ENCODE assay signal across 1 cellular context in genomic region chr1:11059166-11059989, GRCh38.
TF ChIP-seq lines count a peak whose summit lies in the region.

No MANE protein-coding gene starts in this region.

TF ChIP-seq in HepG2, 621 proteins besides CTCF, POLR2A, EP300 and RAD21 (continued from another document and continues in another):
- TF ChIP-seq, protein P1, sequence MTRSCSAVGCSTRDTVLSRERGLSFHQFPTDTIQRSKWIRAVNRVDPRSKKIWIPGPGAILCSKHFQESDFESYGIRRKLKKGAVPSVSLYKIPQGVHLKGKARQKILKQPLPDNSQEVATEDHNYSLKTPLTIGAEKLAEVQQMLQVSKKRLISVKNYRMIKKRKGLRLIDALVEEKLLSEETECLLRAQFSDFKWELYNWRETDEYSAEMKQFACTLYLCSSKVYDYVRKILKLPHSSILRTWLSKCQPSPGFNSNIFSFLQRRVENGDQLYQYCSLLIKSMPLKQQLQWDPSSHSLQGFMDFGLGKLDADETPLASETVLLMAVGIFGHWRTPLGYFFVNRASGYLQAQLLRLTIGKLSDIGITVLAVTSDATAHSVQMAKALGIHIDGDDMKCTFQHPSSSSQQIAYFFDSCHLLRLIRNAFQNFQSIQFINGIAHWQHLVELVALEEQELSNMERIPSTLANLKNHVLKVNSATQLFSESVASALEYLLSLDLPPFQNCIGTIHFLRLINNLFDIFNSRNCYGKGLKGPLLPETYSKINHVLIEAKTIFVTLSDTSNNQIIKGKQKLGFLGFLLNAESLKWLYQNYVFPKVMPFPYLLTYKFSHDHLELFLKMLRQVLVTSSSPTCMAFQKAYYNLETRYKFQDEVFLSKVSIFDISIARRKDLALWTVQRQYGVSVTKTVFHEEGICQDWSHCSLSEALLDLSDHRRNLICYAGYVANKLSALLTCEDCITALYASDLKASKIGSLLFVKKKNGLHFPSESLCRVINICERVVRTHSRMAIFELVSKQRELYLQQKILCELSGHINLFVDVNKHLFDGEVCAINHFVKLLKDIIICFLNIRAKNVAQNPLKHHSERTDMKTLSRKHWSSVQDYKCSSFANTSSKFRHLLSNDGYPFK (CRISPR knock-in tag; IDR thresholded peaks at IDR 0.05; ENCODE audit: borderline replicate concordance) = peak; percentile 61; the same call in 1 of the 2 replicates
- TF ChIP-seq HINFP (CRISPR knock-in tag; IDR thresholded peaks at IDR 0.05; ENCODE audit: low read depth) (no peak), ZNF10 (CRISPR knock-in tag; IDR thresholded peaks at IDR 0.05; ENCODE audit: borderline replicate concordance, low read depth) (no peak), KLF6 (CRISPR knock-in tag; IDR thresholded peaks at IDR 0.05) (peak; percentile 55; the same call in 1 of the 2 replicates), ARHGAP35 (CRISPR knock-in tag; IDR thresholded peaks at IDR 0.05; ENCODE audit: borderline replicate concordance) (peak; percentile 26; the same call in 1 of the 2 replicates), HMGA1 (CRISPR knock-in tag; conservative IDR thresholded peaks at IDR 0.05) (no peak), ZNF709 (CRISPR knock-in tag; IDR thresholded peaks at IDR 0.05) (no peak), ZKSCAN8 (CRISPR knock-in tag; IDR thresholded peaks at IDR 0.05; ENCODE audit: borderline replicate concordance) (no peak), EED (CRISPR knock-in tag; IDR thresholded peaks at IDR 0.05) (0 out of 2 replicates have a peak, but pooled peaks have one; percentile 17), SMAD1 (CRISPR knock-in tag; IDR thresholded peaks at IDR 0.05; ENCODE audit: borderline replicate concordance, low read depth) (no peak), ZFP41 (CRISPR knock-in tag; IDR thresholded peaks at IDR 0.05; ENCODE audit: borderline replicate concordance) (no peak), SRF (IDR thresholded peaks at IDR 0.05; ENCODE audit: low read depth, low read length) (no peak), CBX5 (CRISPR knock-in tag; IDR thresholded peaks at IDR 0.05; ENCODE audit: borderline replicate concordance) (no peak), ZNF275 (CRISPR knock-in tag; IDR thresholded peaks at IDR 0.05; ENCODE audit: borderline replicate concordance) (0 out of 2 replicates have a peak, but pooled peaks have one; percentile 8), ZBTB26 (CRISPR knock-in tag; IDR thresholded peaks at IDR 0.05; ENCODE audit: borderline replicate concordance) (no peak), PATZ1 (CRISPR knock-in tag; IDR thresholded peaks at IDR 0.05) (peak; percentile 43), GLMP (CRISPR knock-in tag; IDR thresholded peaks at IDR 0.05; ENCODE audit: borderline replicate concordance) (no peak), ZNF646 (CRISPR knock-in tag; IDR thresholded peaks at IDR 0.05) (no peak), ZFP62 (CRISPR knock-in tag; IDR thresholded peaks at IDR 0.05) (no peak), ZNF740 (CRISPR knock-in tag; IDR thresholded peaks at IDR 0.05) (0 out of 2 replicates have a peak, but pooled peaks have one; percentile 32), TFDP2 (CRISPR knock-in tag; IDR thresholded peaks at IDR 0.05) (0 out of 2 replicates have a peak, but pooled peaks have one; percentile 25)
- TF ChIP-seq, protein P2, sequence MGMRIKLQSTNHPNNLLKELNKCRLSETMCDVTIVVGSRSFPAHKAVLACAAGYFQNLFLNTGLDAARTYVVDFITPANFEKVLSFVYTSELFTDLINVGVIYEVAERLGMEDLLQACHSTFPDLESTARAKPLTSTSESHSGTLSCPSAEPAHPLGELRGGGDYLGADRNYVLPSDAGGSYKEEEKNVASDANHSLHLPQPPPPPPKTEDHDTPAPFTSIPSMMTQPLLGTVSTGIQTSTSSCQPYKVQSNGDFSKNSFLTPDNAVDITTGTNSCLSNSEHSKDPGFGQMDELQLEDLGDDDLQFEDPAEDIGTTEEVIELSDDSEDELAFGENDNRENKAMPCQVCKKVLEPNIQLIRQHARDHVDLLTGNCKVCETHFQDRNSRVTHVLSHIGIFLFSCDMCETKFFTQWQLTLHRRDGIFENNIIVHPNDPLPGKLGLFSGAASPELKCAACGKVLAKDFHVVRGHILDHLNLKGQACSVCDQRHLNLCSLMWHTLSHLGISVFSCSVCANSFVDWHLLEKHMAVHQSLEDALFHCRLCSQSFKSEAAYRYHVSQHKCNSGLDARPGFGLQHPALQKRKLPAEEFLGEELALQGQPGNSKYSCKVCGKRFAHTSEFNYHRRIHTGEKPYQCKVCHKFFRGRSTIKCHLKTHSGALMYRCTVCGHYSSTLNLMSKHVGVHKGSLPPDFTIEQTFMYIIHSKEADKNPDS (CRISPR knock-in tag; IDR thresholded peaks at IDR 0.05) = no peak
- TF ChIP-seq, protein P3, sequence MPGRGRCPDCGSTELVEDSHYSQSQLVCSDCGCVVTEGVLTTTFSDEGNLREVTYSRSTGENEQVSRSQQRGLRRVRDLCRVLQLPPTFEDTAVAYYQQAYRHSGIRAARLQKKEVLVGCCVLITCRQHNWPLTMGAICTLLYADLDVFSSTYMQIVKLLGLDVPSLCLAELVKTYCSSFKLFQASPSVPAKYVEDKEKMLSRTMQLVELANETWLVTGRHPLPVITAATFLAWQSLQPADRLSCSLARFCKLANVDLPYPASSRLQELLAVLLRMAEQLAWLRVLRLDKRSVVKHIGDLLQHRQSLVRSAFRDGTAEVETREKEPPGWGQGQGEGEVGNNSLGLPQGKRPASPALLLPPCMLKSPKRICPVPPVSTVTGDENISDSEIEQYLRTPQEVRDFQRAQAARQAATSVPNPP (CRISPR knock-in tag; IDR thresholded peaks at IDR 0.05) = no peak
- TF ChIP-seq, protein P4, sequence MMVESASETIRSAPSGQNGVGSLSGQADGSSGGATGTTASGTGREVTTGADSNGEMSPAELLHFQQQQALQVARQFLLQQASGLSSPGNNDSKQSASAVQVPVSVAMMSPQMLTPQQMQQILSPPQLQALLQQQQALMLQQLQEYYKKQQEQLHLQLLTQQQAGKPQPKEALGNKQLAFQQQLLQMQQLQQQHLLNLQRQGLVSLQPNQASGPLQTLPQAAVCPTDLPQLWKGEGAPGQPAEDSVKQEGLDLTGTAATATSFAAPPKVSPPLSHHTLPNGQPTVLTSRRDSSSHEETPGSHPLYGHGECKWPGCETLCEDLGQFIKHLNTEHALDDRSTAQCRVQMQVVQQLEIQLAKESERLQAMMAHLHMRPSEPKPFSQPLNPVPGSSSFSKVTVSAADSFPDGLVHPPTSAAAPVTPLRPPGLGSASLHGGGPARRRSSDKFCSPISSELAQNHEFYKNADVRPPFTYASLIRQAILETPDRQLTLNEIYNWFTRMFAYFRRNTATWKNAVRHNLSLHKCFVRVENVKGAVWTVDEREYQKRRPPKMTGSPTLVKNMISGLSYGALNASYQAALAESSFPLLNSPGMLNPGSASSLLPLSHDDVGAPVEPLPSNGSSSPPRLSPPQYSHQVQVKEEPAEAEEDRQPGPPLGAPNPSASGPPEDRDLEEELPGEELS (CRISPR knock-in tag; IDR thresholded peaks at IDR 0.05) = no peak
- TF ChIP-seq, protein P5, sequence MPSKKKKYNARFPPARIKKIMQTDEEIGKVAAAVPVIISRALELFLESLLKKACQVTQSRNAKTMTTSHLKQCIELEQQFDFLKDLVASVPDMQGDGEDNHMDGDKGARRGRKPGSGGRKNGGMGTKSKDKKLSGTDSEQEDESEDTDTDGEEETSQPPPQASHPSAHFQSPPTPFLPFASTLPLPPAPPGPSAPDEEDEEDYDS (CRISPR knock-in tag; IDR thresholded peaks at IDR 0.05) = no peak
